1 cellular context compared by ENCODE assay signal in genomic region chr3:115659253-115659652, GRCh38.
TF ChIP-seq lines count a peak whose summit lies in the region.

No MANE protein-coding gene starts in this region.

TF ChIP-seq in GM12878, 131 proteins besides CTCF, POLR2A, EP300 and RAD21 (continued from another document):
- TF ChIP-seq ZBTB11 (CRISPR knock-in tag; IDR thresholded peaks at IDR 0.05) (no peak), EED (IDR thresholded peaks at IDR 0.05; ENCODE audit: low read depth) (0 out of 2 replicates have a peak, but pooled peaks have one; percentile 0), ATF2 (IDR thresholded peaks at IDR 0.05; ENCODE audit: low read length) (peak; percentile 35; the same call in 1 of the 2 replicates), NFIC (IDR thresholded peaks at IDR 0.05; ENCODE audit: low read depth, low read length) (peak; percentile 58; the same call in 1 of the 2 replicates), POLR2AphosphoS2 (IDR thresholded peaks at IDR 0.05; ENCODE audit: low read depth, low read length) (no peak), MEF2A (IDR thresholded peaks at IDR 0.05; ENCODE audit: insufficient read depth, low read depth, low read length) (peak; percentile 84), GABPA (IDR thresholded peaks at IDR 0.05; ENCODE audit: low read depth) (0 out of 2 replicates have a peak, but pooled peaks have one; percentile 13), ZNF384 (IDR thresholded peaks at IDR 0.05; ENCODE audit: borderline replicate concordance, low read depth, low read length) (no peak), SREBF1 (IDR thresholded peaks at IDR 0.05; ENCODE audit: low read length) (no peak)
